Comparison of ENCODE assay signal across 9 cellular contexts in genomic region chr1:24946861-24947658, GRCh38. TPM values are rescaled to one million over a fixed set of nuclear protein-coding genes. Genes with fewer than 3 reads are reported as not detected.
A peak's percentile ranks its signal among the peaks of the same experiment; 100 is the strongest.
DNase-seq lines count a peak whose midpoint lies in the region; ATAC-seq and TF ChIP-seq lines count a peak whose summit lies in the region.
"Had no signal": no experiment of that assay in that cellular context is flagged by ENCODE, and none has a peak within 500 bp of the region (broad histone marks: within the 10 kb centered on the region; RNA-seq: fewer than 3 reads in every experiment).

No MANE protein-coding gene starts in this region.

- no peaks in the 10 kb centered on the region for H3K27me3 ChIP-seq in CD4-positive, alpha-beta T cell (ENCODE audit: control insufficient read depth, insufficient read depth, low read length)

- no peak overlapping the region for H3K27ac Mint-ChIP-seq in CD4-positive, alpha-beta T cell
- peak overlapping the region; percentile 78 for H3K27ac Mint-ChIP-seq in activated T-helper 17 cell treated with anti-CD3 and anti-CD28 coated beads, Interleukin-2, amount 50 U/mL, for 72 hours

- no peaks in the 10 kb centered on the region for H3K36me3 Mint-ChIP-seq in CD4-positive, alpha-beta T cell (ENCODE audit: low read depth)
- peaks cover 89% of the 10 kb centered on the region for H3K36me3 Mint-ChIP-seq in activated T-helper 17 cell treated with anti-CD3 and anti-CD28 coated beads, Interleukin-2, amount 50 U/mL, for 72 hours (ENCODE audit: low read depth)

- peak overlapping the region; percentile 15 for H3K4me3 Mint-ChIP-seq in CD4-positive, alpha-beta T cell
- H3K4me3 Mint-ChIP-seq in activated T-helper 17 cell treated with anti-CD3 and anti-CD28 coated beads, Interleukin-2, amount 50 U/mL, for 72 hours: peak overlapping the region; percentile 49

- DNase-seq in CD4-positive, alpha-beta T cell: no peak
- DNase-seq in CD1c-positive myeloid dendritic cell (ENCODE audit: extremely low spot score) (no peak), caudate nucleus (lab: John Stamatoyannopoulos, UW) (no peak), middle frontal gyrus (ENCODE audit: extremely low spot score, low spot score) (no peak)
- DNase-seq in central memory CD4-positive, alpha-beta T cell: no peak
- DNase-seq: NCI-H748 treated with DMSO at 0.1 percent for 48 hours had no signal

- no peak for TF ChIP-seq CTCF in CD4-positive, alpha-beta T cell (IDR thresholded peaks at IDR 0.05)

- POLR2A ChIA-PET in CD4-positive, alpha-beta T cell (lab: Charles Lee): interaction anchor here (0.8 to 1.2 kb wide), 4 partner anchors 12 to 75 kb away, joined by 3 to 5 read pairs (median 3); partner anchors contain the start of gene RUNX3

- CTCF ChIA-PET in CD4-positive, alpha-beta T cell (lab: Charles Lee): interaction anchor here (0.7 to 1.8 kb wide), 5 partner anchors 9 to 91 kb away, joined by 3 to 4 read pairs (median 3); partner anchors contain the start of gene RUNX3

- H3K27ac ChIP-seq in CD4-positive, alpha-beta T cell (ENCODE audit: low read depth, low read length): no peak overlapping the region
- H3K27ac ChIP-seq in caudate nucleus (ENCODE audit: low read depth, low read length): no peak overlapping the region

- H3K9me3 Mint-ChIP-seq in CD4-positive, alpha-beta T cell: no peaks in the 10 kb centered on the region
- no peaks in the 10 kb centered on the region for H3K9me3 Mint-ChIP-seq in activated T-helper 17 cell treated with anti-CD3 and anti-CD28 coated beads, Interleukin-2, amount 50 U/mL, for 72 hours

- no peak for ATAC-seq in CD4-positive, alpha-beta T cell (ENCODE audit: poor library complexity)
- ATAC-seq in GM19023 (IDR thresholded peaks at IDR 0.05; ENCODE audit: unreplicated experiment): peak; percentile 88
- ATAC-seq in HG02943 (IDR thresholded peaks at IDR 0.05; ENCODE audit: low read depth, unreplicated experiment): peak; percentile 72
- peak; percentile 88 for ATAC-seq in activated T-helper 17 cell treated with anti-CD3 and anti-CD28 coated beads, Interleukin-2, amount 50 U/mL, for 72 hours (replicated peaks)

- no peaks in the 10 kb centered on the region for H3K27me3 Mint-ChIP-seq in CD4-positive, alpha-beta T cell
- H3K27me3 Mint-ChIP-seq in activated T-helper 17 cell treated with anti-CD3 and anti-CD28 coated beads, Interleukin-2, amount 50 U/mL, for 72 hours: no peaks in the 10 kb centered on the region

- H3K4me1 Mint-ChIP-seq in CD4-positive, alpha-beta T cell (ENCODE audit: low read depth): peaks cover 28% of the 10 kb centered on the region
- peaks cover 29% of the 10 kb centered on the region for H3K4me1 Mint-ChIP-seq in activated T-helper 17 cell treated with anti-CD3 and anti-CD28 coated beads, Interleukin-2, amount 50 U/mL, for 72 hours

- intact Hi-C loops in CD4-positive, alpha-beta T cell (cut with DNase I, micrococcal nuclease): no loop called here

- H3K9me3 ChIP-seq in CD4-positive, alpha-beta T cell (ENCODE audit: control insufficient read depth, low read length): no peaks in the 10 kb centered on the region

RNA-seq across cellular contexts. Expression of gene RUNX3, which starts 17.0 kb away (rescaled TPM):
- 100 to 1,000 TPM; 202 to 209 TPM for total RNA-seq in CD4-positive, alpha-beta T cell
- total RNA-seq in activated T-helper 17 cell treated with anti-CD3 and anti-CD28 coated beads, Interleukin-2, amount 50 U/mL, for 72 hours: 100 to 1,000 TPM; 116 to 145 TPM
